ENCODE assay signal across 8 cellular contexts in the genomic region with DNA sequence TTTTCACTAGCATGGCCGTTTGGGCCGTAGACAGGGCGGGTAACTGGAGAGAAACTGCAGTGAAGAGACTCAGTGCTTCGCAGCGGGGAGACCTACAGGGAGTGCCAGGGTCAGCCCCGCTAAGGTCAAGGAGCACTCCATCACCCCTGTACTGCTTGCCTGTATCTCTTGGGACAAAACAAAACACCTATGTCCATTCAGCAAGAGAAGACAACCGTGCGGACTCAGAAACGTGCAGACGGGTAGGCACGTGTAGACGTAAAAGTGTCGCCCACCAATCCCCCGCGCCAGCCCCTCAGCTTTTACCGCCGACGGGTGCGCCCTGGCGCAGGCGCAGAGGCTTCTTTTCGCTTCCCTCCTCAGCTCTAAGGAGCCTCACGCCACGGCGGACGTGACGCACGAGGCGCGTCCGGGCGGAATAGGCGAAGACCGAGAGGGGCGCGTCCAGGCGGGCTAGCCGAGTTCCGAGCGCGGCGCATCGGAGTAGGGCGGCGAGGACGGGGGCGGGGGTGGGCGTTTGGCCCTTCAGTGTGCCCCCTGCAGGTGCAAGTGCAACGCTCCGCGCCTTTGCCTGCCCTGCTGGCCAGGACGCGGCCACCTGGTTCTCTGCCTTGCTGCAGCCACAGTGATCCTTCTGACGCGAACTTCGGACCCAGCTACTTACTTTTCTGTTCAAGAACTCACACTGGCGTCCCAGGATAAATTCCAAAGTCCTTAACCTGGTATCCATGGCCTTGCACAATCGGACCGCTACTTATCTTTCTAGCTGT. TPM values are rescaled to one million over a fixed set of nuclear protein-coding genes. Genes with fewer than 3 reads are reported as not detected.
DNase-seq lines count a peak whose midpoint lies in the region; ATAC-seq, FAIRE-seq and TF ChIP-seq lines count a peak whose summit lies in the region.

No MANE protein-coding gene starts in this region.

- peak; percentile 94 for FAIRE-seq in urothelium cell line (lab: Jason Lieb, UNC)

- H3K4me1 ChIP-seq in right atrium auricular region (peaks cover 0 to 25% of the 10 kb centered on the region in 2 donors), psoas muscle (peaks cover 24% of the 10 kb centered on the region)

- TF ChIP-seq CTCF in right atrium auricular region (IDR thresholded peaks at IDR 0.05) (peak; percentile 39 to 72), psoas muscle (IDR thresholded peaks at IDR 0.05) (peak; percentile 56)

- peak overlapping the region; percentile 77 for H3K4me3 ChIP-seq in right atrium auricular region
- peak overlapping the region; percentile 92 for H3K4me3 ChIP-seq in psoas muscle

- H3K36me3 ChIP-seq in right atrium auricular region: no peaks in the 10 kb centered on the region
- H3K36me3 ChIP-seq in psoas muscle (ENCODE audit: insufficient read depth in 1 of 2, low read depth in 1 of 2): no peaks in the 10 kb centered on the region

- intact Hi-C loops in psoas muscle (cut with DNase I): no loop called here

- 0% methylated on average over 56 to 59 of the region's 59 CpGs for WGBS in psoas muscle, 3 donors

- H3K27me3 ChIP-seq in right atrium auricular region (no peaks in the 10 kb centered on the region), psoas muscle (ENCODE audit: insufficient read depth in 3 of 3, low read length in 2 of 3) (no peaks in the 10 kb centered on the region)

- peak; percentile 59 for ATAC-seq in GM18498 (IDR thresholded peaks at IDR 0.05; ENCODE audit: unreplicated experiment)
- peak; percentile 63 for ATAC-seq in HG02885 (IDR thresholded peaks at IDR 0.05; ENCODE audit: poor library complexity, unreplicated experiment)
- peak; percentile 85 to 93 (median 88) for ATAC-seq in psoas muscle

- H3K27ac ChIP-seq in right atrium auricular region: peak overlapping the region; percentile 90 to 96
- peak overlapping the region; percentile 94 for H3K27ac ChIP-seq in psoas muscle

- H3K9me3 ChIP-seq in right atrium auricular region (no peaks in the 10 kb centered on the region), psoas muscle (no peaks in the 10 kb centered on the region)

- peak; percentile 91 for DNase-seq in NCI-H146 treated with DMSO at 0.1 percent for 48 hours (lab: John Stamatoyannopoulos, UW; ENCODE audit: unreplicated experiment)
- DNase-seq in T-helper 1 cell: peak; percentile 93 to 98 (median 94)
- peak; percentile 32 to 97 (median 88) for DNase-seq in amygdala (lab: John Stamatoyannopoulos, UW)
- DNase-seq in right atrium auricular region (ENCODE audit: low spot score): peak; percentile 94
- peak; percentile 96 to 98 for DNase-seq in psoas muscle
- peak; percentile 98 for DNase-seq in urothelium cell line (ENCODE audit: low spot score)

RNA-seq across cellular contexts. Expression of a gene that starts 3.3 kb away (rescaled TPM):
- 10 to 100 TPM; 15.3 to 21.3 TPM for total RNA-seq in right atrium auricular region
- total RNA-seq in psoas muscle: 10 to 100 TPM; 25.4 to 35.7 (median 33.1) TPM
- polyA plus RNA-seq in psoas muscle: 10 to 100 TPM in 1 of 3 donors, 1 to 10 TPM in 2; 4.9 to 24.7 (median 8.0) TPM

Comparison
In these comparisons a context has a peak if more than half of its experiments do, and no peak if none do; other contexts are left out.
1. Peak in every context shown above with its lines: DNase-seq, ATAC-seq, H3K4me3 ChIP-seq and H3K27ac ChIP-seq.